ENCODE assay signal across 24 cellular contexts in the genomic region with DNA sequence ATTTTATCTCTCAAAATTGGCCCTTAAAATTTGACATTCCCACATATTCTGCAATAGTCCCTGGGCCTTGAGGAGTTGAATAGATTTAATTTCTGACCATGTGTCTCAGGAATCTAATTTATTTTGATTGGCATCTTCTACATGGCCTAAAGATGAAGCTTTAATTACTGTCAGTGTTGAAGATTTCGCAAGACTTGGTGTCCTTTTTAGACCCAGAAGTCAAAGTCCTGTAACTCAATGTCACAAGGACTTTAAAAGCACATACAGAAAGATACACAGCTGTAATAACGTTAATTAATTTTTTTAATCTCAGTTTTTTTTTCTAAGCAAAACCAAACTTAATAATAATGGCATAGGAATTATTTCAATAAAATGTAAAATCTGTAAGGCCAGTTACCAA.
DNase-seq lines count a peak whose midpoint lies in the region; ATAC-seq, FAIRE-seq and TF ChIP-seq lines count a peak whose summit lies in the region.
"Had no signal": no experiment of that assay in that cellular context is flagged by ENCODE, and none has a peak within 500 bp of the region (broad histone marks: within the 10 kb centered on the region; RNA-seq: fewer than 3 reads in every experiment).

No MANE protein-coding gene starts in this region.

- POLR2A ChIA-PET in HepG2 (lab: Yijun Ruan, JAX) (no interaction called here), K562 (lab: Yijun Ruan, JAX) (no interaction called here)

- H3K27me3 ChIP-seq in HepG2 (ENCODE audit: control insufficient read depth in 1 of 2, insufficient read depth in 2 of 2, low read length in 2 of 2), result no peaks in the 10 kb centered on the region
- H3K27me3 ChIP-seq in right lobe of liver, result no peaks in the 10 kb centered on the region
- no peaks in the 10 kb centered on the region for H3K27me3 ChIP-seq in K562 (ENCODE audit: control insufficient read depth in 2 of 2, insufficient read depth in 2 of 2, low read length in 2 of 2)
- no peaks in the 10 kb centered on the region for H3K27me3 ChIP-seq in liver (ENCODE audit: control insufficient read depth in 4 of 4, insufficient read depth in 4 of 4, low read length in 3 of 4)
- H3K27me3 ChIP-seq: BE2C; BLaER1 treated with 17β-estradiol and CSF1 and Interleukin-3, amounts not matched to agents 10 nM and 100 nM had no signal

- H3K9ac ChIP-seq in HepG2 (ENCODE audit: insufficient read depth, low read depth, low read length) (no peak overlapping the region), K562 (ENCODE audit: insufficient read depth in 1 of 2, low read depth in 2 of 2, low read length in 2 of 2) (no peak overlapping the region), liver (ENCODE audit: low read depth in 1 of 2, low read length in 2 of 2) (no peak overlapping the region)
- H3K9ac ChIP-seq: BLaER1 treated with 17β-estradiol and CSF1 and Interleukin-3, amounts not matched to agents 10 nM and 100 nM had no signal

- FAIRE-seq in HepG2 (lab: Jason Lieb, UNC), result no peak
- FAIRE-seq in K562 (lab: Jason Lieb, UNC), result no peak
- FAIRE-seq: A549, D721Med, GM12891, GM18507 had no signal

- no peak for TF ChIP-seq CTCF in HepG2 (CRISPR knock-in tag; IDR thresholded peaks at IDR 0.05)
- no peak for TF ChIP-seq CTCF in right lobe of liver (IDR thresholded peaks at IDR 0.05)
- TF ChIP-seq CTCF in K562 (IDR thresholded peaks at IDR 0.05 in 2 of 3, conservative IDR thresholded peaks at IDR 0.05 in 1 of 3; ENCODE audit: insufficient read depth in 2 of 3, low read depth in 1 of 3, low read length in 3 of 3), result no peak
- TF ChIP-seq CTCF in liver (IDR thresholded peaks at IDR 0.05; ENCODE audit: low read depth, low read length, missing input control), result no peak
- TF ChIP-seq CTCF in GM10266 (IDR thresholded peaks at IDR 0.05; ENCODE audit: control insufficient read depth, insufficient read depth, low read depth, missing control alignments), result no peak

- BruUV-seq in HepG2 (replicated peaks; lab: Mats Ljungman, UMichigan), result no TSS peak
- no TSS peak for BruUV-seq in K562 (replicated peaks; lab: Mats Ljungman, UMichigan)

- H3K9me3 ChIP-seq in HepG2 (ENCODE audit: low read length), result peaks cover 7% of the 10 kb centered on the region; the same call in 1 of the 2 replicates
- H3K9me3 ChIP-seq in right lobe of liver, result peaks cover 0 to 3% (median 0%) of the 10 kb centered on the region in 4 donors
- no peaks in the 10 kb centered on the region; the same call in 1 of the 2 replicates for H3K9me3 ChIP-seq in K562 (replicated peaks; ENCODE audit: control insufficient read depth, insufficient read depth, low read depth, low read length)
- H3K9me3 ChIP-seq in liver (ENCODE audit: control insufficient read depth in 4 of 4, low read length in 3 of 4), result no peaks in the 10 kb centered on the region
- H3K9me3 ChIP-seq: BE2C had no signal

- CTCF ChIA-PET in HepG2 (lab: Yijun Ruan, JAX; ENCODE audit: low intra/inter-chr PET ratio, low total read pairs), result no interaction called here
- CTCF ChIA-PET in K562 (lab: Yijun Ruan, JAX; ENCODE audit: low intra/inter-chr PET ratio), result no interaction called here

- H3K27ac ChIP-seq in HepG2 (ENCODE audit: extremely low read length, insufficient read depth, low read length), result no peak overlapping the region
- H3K27ac ChIP-seq in right lobe of liver, result no peak overlapping the region
- no peak overlapping the region for H3K27ac ChIP-seq in K562 (ENCODE audit: extremely low read depth, low read depth, low read length)
- H3K27ac ChIP-seq in liver (ENCODE audit: low read depth in 1 of 2, low read length in 2 of 2), result no peak overlapping the region
- H3K27ac ChIP-seq: A549; BLaER1 treated with 17β-estradiol and CSF1 and Interleukin-3, amounts not matched to agents 10 nM and 100 nM had no signal

- TF ChIP-seq RAD21 in HepG2 (CRISPR knock-in tag; IDR thresholded peaks at IDR 0.05) (no peak), K562 (CRISPR knock-in tag; conservative IDR thresholded peaks at IDR 0.05 in 1 of 2, IDR thresholded peaks at IDR 0.05 in 1 of 2) (no peak), liver (IDR thresholded peaks at IDR 0.05) (no peak)

- no peaks in the 10 kb centered on the region for H3K9me1 ChIP-seq in K562 (ENCODE audit: control insufficient read depth, insufficient read depth, low read length)

- DNase-seq in HepG2 (ENCODE audit: low spot score) (no peak), right lobe of liver (no peak), K562 (ENCODE audit: extremely low read depth in 1 of 4, low spot score in 3 of 4) (no peak), amniotic stem cell (lab: John Stamatoyannopoulos, UW) (no peak), GM10266 (ENCODE audit: extremely low spot score) (no peak)
- DNase-seq: 8988T; ACHN; AML-193; BE2C; CD4-positive, alpha-beta T cell; CD8-positive, alpha-beta memory T cell; DMS 273 treated with DMSO at 0.1 percent for 48 hours; DMS79; EL; GDM1; HFFc6 had no signal

- no peaks in the 10 kb centered on the region for H4K20me1 ChIP-seq in HepG2 (ENCODE audit: insufficient read depth, low read length)
- no peaks in the 10 kb centered on the region for H4K20me1 ChIP-seq in K562 (replicated peaks; ENCODE audit: control insufficient read depth, insufficient read depth, low read length)
- H4K20me1 ChIP-seq: BLaER1 treated with 17β-estradiol and CSF1 and Interleukin-3, amounts not matched to agents 10 nM and 100 nM had no signal

- ATAC-seq in HepG2 (no peak), right lobe of liver (no peak), K562 (no peak)
- ATAC-seq: A549, GM23338 had no signal

- TF ChIP-seq EP300 in HepG2 (IDR thresholded peaks at IDR 0.05; ENCODE audit: low read depth in 2 of 2, low read length in 2 of 2), result no peak
- TF ChIP-seq EP300 in HepG2 (CRISPR knock-in tag; IDR thresholded peaks at IDR 0.05; ENCODE audit: borderline replicate concordance), result no peak
- TF ChIP-seq EP300 in K562 (IDR thresholded peaks at IDR 0.05; ENCODE audit: low read length), result no peak

- no peak overlapping the region for H3K4me2 ChIP-seq in HepG2 (ENCODE audit: low read depth, low read length)
- no peak overlapping the region for H3K4me2 ChIP-seq in K562 (ENCODE audit: insufficient read depth, low read length)
- H3K4me2 ChIP-seq: A549; BLaER1 treated with 17β-estradiol and CSF1 and Interleukin-3, amounts not matched to agents 10 nM and 100 nM; GM23338 had no signal

- WGBS in HepG2 (ENCODE audit: low lambda C conversion rate), result 1% methylated on average over 2 of the region's 2 CpGs
- WGBS in right lobe of liver (ENCODE audit: insufficient coverage, low coverage, low lambda C conversion rate, missing lambda C conversion rate), result 71% methylated on average over 2 of the region's 2 CpGs
- 8% methylated on average over 2 of the region's 2 CpGs for WGBS in K562 (ENCODE audit: insufficient coverage, low coverage, missing lambda C conversion rate)
- WGBS in liver, result 79% methylated on average over 2 of the region's 2 CpGs

- no peak overlapping the region for H2AFZ ChIP-seq in HepG2 (ENCODE audit: low read length)
- no peak overlapping the region for H2AFZ ChIP-seq in K562 (ENCODE audit: low read depth, low read length)
- H2AFZ ChIP-seq: GM23338 had no signal

- H3K4me1 ChIP-seq in HepG2 (ENCODE audit: insufficient read depth, low read length), result no peaks in the 10 kb centered on the region
- no peaks in the 10 kb centered on the region for H3K4me1 ChIP-seq in right lobe of liver
- H3K4me1 ChIP-seq in K562 (replicated peaks in 1 of 2; ENCODE audit: control insufficient read depth in 2 of 2, insufficient read depth in 2 of 2, low read length in 2 of 2), result no peaks in the 10 kb centered on the region
- H3K4me1 ChIP-seq in liver (ENCODE audit: control insufficient read depth in 4 of 4, insufficient read depth in 4 of 4, low read length in 3 of 4), result no peaks in the 10 kb centered on the region
- H3K4me1 ChIP-seq: A549; BE2C; BLaER1 treated with 17β-estradiol and CSF1 and Interleukin-3, amounts not matched to agents 10 nM and 100 nM; HAP-1 had no signal

- intact Hi-C loops in HepG2 (cut with micrococcal nuclease; ENCODE audit: unreplicated experiment) (no loop called here), right lobe of liver (cut with DNase I) (no loop called here), K562 (cut with micrococcal nuclease) (no loop called here)

- H3K79me2 ChIP-seq in HepG2 (ENCODE audit: insufficient read depth, low read length) (no peaks in the 10 kb centered on the region), K562 (ENCODE audit: control insufficient read depth, insufficient read depth, low read length) (no peaks in the 10 kb centered on the region)

- TF ChIP-seq POLR2A in HepG2 (IDR thresholded peaks at IDR 0.05; ENCODE audit: insufficient read depth in 1 of 2, low read depth in 2 of 2, low read length in 2 of 2), result no peak
- no peak for TF ChIP-seq POLR2A in right lobe of liver (IDR thresholded peaks at IDR 0.05)
- TF ChIP-seq POLR2A in K562 (conservative IDR thresholded peaks at IDR 0.05), result no peak

- no peak overlapping the region for H3K4me3 ChIP-seq in HepG2 (replicated peaks in 1 of 3; ENCODE audit: insufficient read depth in 1 of 3, low read depth in 2 of 3, low read length in 3 of 3)
- no peak overlapping the region for H3K4me3 ChIP-seq in right lobe of liver
- H3K4me3 ChIP-seq in K562, result no peak overlapping the region
- no peak overlapping the region for H3K4me3 ChIP-seq in liver (ENCODE audit: low read depth in 1 of 3, low read length in 3 of 3)
- H3K4me3 ChIP-seq: A549; BLaER1 treated with 17β-estradiol and CSF1 and Interleukin-3, amounts not matched to agents 10 nM and 100 nM; GM23338; HAP-1 had no signal

- H3K36me3 ChIP-seq in HepG2 (replicated peaks in 1 of 2; ENCODE audit: control insufficient read depth in 1 of 2, insufficient read depth in 2 of 2, low read length in 2 of 2), result no peaks in the 10 kb centered on the region
- no peaks in the 10 kb centered on the region for H3K36me3 ChIP-seq in right lobe of liver
- H3K36me3 ChIP-seq in K562 (ENCODE audit: control insufficient read depth, insufficient read depth, low read length), result no peaks in the 10 kb centered on the region
- H3K36me3 ChIP-seq in liver (ENCODE audit: control insufficient read depth in 4 of 4, insufficient read depth in 3 of 4, low read depth in 1 of 4, low read length in 3 of 4), result no peaks in the 10 kb centered on the region
- H3K36me3 ChIP-seq: BE2C; BLaER1 treated with 17β-estradiol and CSF1 and Interleukin-3, amounts not matched to agents 10 nM and 100 nM; HAP-1 had no signal

- in situ Hi-C loops in HepG2 (cut with HindIII; ENCODE audit: extremely low pct_ligation_motif_present, low pct_unique_long_range_greater_than_20kb) (no loop called here), K562 (cut with MboI) (no loop called here)

TF ChIP-seq in liver, 16 proteins besides CTCF, POLR2A, EP300 and RAD21:
- peak; percentile 24 to 68 for TF ChIP-seq HNF4A (conservative IDR thresholded peaks at IDR 0.05)
- TF ChIP-seq HNF4G (IDR thresholded peaks at IDR 0.05), result no peak
